8 cellular contexts compared by ENCODE assay signal in the genomic region with DNA sequence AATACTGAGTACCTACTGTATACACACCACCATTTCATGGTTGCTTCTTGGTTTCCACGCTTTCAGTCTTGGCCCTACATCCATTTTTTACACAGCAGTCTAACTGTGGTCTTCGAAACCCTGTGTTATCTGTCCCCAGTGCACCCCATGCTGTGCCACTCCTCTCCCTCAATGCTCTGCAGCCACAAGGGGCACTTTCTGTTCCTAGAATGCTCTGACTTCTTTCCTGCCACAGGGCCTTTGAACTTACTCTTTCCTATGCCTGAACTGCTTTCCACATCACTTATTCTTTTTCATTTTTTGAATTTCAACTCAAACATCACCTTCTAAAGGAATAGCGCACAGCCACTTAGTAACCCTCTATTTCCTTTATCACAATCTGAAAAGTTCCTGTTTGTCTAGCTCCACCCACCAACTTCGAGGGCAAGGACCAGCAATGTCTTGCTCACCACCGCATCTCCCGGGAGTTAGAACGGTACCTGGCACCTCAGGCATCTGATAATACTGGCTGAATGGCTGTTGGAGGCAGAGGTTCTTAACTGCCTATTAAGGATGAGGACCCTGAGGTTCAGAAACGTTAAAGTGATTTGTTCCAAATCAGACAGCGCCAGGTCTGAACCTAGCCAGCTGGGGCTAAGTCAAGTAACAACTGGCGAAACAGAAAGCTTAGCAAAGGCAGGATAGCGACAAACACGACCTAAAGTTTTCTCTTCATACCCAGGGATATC. TPM values are rescaled to one million over a fixed set of nuclear protein-coding genes. Genes with fewer than 3 reads are reported as not detected.
A peak's percentile ranks its signal among the peaks of the same experiment; 100 is the strongest.
DNase-seq lines count a peak whose midpoint lies in the region; ATAC-seq and TF ChIP-seq lines count a peak whose summit lies in the region.

No MANE protein-coding gene starts in this region.

- H3K27ac Mint-ChIP-seq in activated naive CD8-positive, alpha-beta T cell treated with anti-CD3 and anti-CD28 coated beads, Interleukin-2, amount 50 U/mL, for 24 hours = peak overlapping the region; percentile 92

- no peaks in the 10 kb centered on the region for H3K9me3 ChIP-seq in Peyer's patch

- no peaks in the 10 kb centered on the region for H3K9me3 Mint-ChIP-seq in activated naive CD8-positive, alpha-beta T cell treated with anti-CD3 and anti-CD28 coated beads, Interleukin-2, amount 50 U/mL, for 24 hours

- peak overlapping the region; percentile 84 for H3K4me3 Mint-ChIP-seq in activated naive CD8-positive, alpha-beta T cell treated with anti-CD3 and anti-CD28 coated beads, Interleukin-2, amount 50 U/mL, for 24 hours

- ATAC-seq in GM18873 (IDR thresholded peaks at IDR 0.05; ENCODE audit: low FRiP score, unreplicated experiment) (peak; percentile 1), HG03097 (IDR thresholded peaks at IDR 0.05; ENCODE audit: low FRiP score, unreplicated experiment) (peak; percentile 23)
- ATAC-seq in activated naive CD8-positive, alpha-beta T cell treated with anti-CD3 and anti-CD28 coated beads, Interleukin-2, amount 50 U/mL, for 24 hours = peak; percentile 57

- peak overlapping the region; percentile 75 to 81 (median 78) for H3K27ac ChIP-seq in Peyer's patch

- peaks cover 41% of the 10 kb centered on the region for H3K4me1 Mint-ChIP-seq in activated naive CD8-positive, alpha-beta T cell treated with anti-CD3 and anti-CD28 coated beads, Interleukin-2, amount 50 U/mL, for 24 hours

- TF ChIP-seq POLR2A in Peyer's patch (IDR thresholded peaks at IDR 0.05) = no peak

- DNase-seq in AG10803 (ENCODE audit: low read depth) = no peak
- peak in 1 of 3 donors; percentile 52 for DNase-seq in Peyer's patch
- peak; percentile 53 for DNase-seq in activated naive CD8-positive, alpha-beta T cell treated with anti-CD3 and anti-CD28 coated beads, Interleukin-2, amount 50 U/mL, for 24 hours
- peak; percentile 65 for DNase-seq in kidney glomerular epithelial cell (lab: John Stamatoyannopoulos, UW)
- peak; percentile 19 to 48 for DNase-seq in stimulated activated CD4-positive, alpha-beta T cell treated with anti-CD3 and anti-CD28 coated beads, Interleukin-4, amount 100 ng/mL, for 4 hours
- no peak for DNase-seq in hypothalamus (lab: John Stamatoyannopoulos, UW)

- H3K27me3 Mint-ChIP-seq in activated naive CD8-positive, alpha-beta T cell treated with anti-CD3 and anti-CD28 coated beads, Interleukin-2, amount 50 U/mL, for 24 hours = no peaks in the 10 kb centered on the region

- H3K36me3 Mint-ChIP-seq in activated naive CD8-positive, alpha-beta T cell treated with anti-CD3 and anti-CD28 coated beads, Interleukin-2, amount 50 U/mL, for 24 hours (ENCODE audit: low read depth) = peaks cover 41% of the 10 kb centered on the region

- peak; percentile 9; the same call in 1 of the 2 replicates for TF ChIP-seq CTCF in AG10803 (conservative IDR thresholded peaks at IDR 0.05; ENCODE audit: low read length)
- TF ChIP-seq CTCF in Peyer's patch (IDR thresholded peaks at IDR 0.05) = no peak

- peaks cover 0 to 3% (median 0%) of the 10 kb centered on the region in 3 donors for H3K36me3 ChIP-seq in Peyer's patch

- H3K27me3 ChIP-seq in Peyer's patch = no peaks in the 10 kb centered on the region

- H3K4me3 ChIP-seq in AG10803 (ENCODE audit: low read length) (peak overlapping the region; percentile 94), Peyer's patch (peak overlapping the region; percentile 64 to 86 (median 73))

- H3K4me1 ChIP-seq in Peyer's patch = peaks cover 0 to 9% (median 3%) of the 10 kb centered on the region in 4 donors

RNA-seq across cellular contexts. Expression of gene ALG8, which starts 0.6 kb away (rescaled TPM):
- 10 to 100 TPM; 12.7 to 83.3 (median 21.4) TPM for total RNA-seq in Peyer's patch

RNA-seq across cellular contexts. Expression of gene KCTD21, which starts 49.6 kb away (rescaled TPM):
- 10 to 100 TPM in 3 of 4 donors, 1 to 10 TPM in 1; 8.7 to 25.2 (median 16.9) TPM for total RNA-seq in Peyer's patch

RNA-seq across cellular contexts. Expression of gene USP35, which starts 49.9 kb away (rescaled TPM):
- total RNA-seq in Peyer's patch = 10 to 100 TPM in 3 of 4 donors, 1 to 10 TPM in 1; 6.6 to 30.6 (median 13.3) TPM

RNA-seq across cellular contexts. Expression of gene NDUFC2, which starts 59.2 kb away (rescaled TPM):
- 100 to 1,000 TPM in 3 of 4 donors, 10 to 100 TPM in 1; 47.0 to 159 (median 117) TPM for total RNA-seq in Peyer's patch

Comparison
In these comparisons a context has a peak if more than half of its experiments do, and no peak if none do; other contexts are left out.
1. DNase-seq: peak in activated naive CD8-positive, alpha-beta T cell treated with anti-CD3 and anti-CD28 coated beads, Interleukin-2, amount 50 U/mL, for 24 hours (single experiment), kidney glomerular epithelial cell (single experiment) and stimulated activated CD4-positive, alpha-beta T cell treated with anti-CD3 and anti-CD28 coated beads, Interleukin-4, amount 100 ng/mL, for 4 hours (2 of 2); none in AG10803 (single experiment) and hypothalamus (0 of 51).
2. ATAC-seq: peak in every context shown above with its lines; median percentile 57 in activated naive CD8-positive, alpha-beta T cell treated with anti-CD3 and anti-CD28 coated beads, Interleukin-2, amount 50 U/mL, for 24 hours; 23 in HG03097; 1 in GM18873.